27 cellular contexts compared by ENCODE assay signal in genomic region chr3:13370609-13371008, GRCh38. TPM values are rescaled to one million over a fixed set of nuclear protein-coding genes. Genes with fewer than 3 reads are reported as not detected.
"Had no signal": no experiment of that assay in that cellular context is flagged by ENCODE, and none has a peak within 500 bp of the region (broad histone marks: within the 10 kb centered on the region; RNA-seq: fewer than 3 reads in every experiment).

No MANE protein-coding gene starts in this region.

- H3K27me3 Mint-ChIP-seq: activated naive CD8-positive, alpha-beta T cell treated with anti-CD3 and anti-CD28 coated beads, Interleukin-2, amount 10 ng/mL, durations not matched to agents 7 days and 5 days; dendritic cell treated with granulocyte-macrophage colony-stimulating factor and Interleukin-4, amounts not matched to agents 40 ng/mL and 50 ng/mL, for 4 days; memory B cell had no signal

- H3K4me1 ChIP-seq: heart right ventricle, psoas muscle, tibial nerve had no signal

- DNase-seq: activated CD4-positive, alpha-beta T cell treated with anti-CD3 and anti-CD28 coated beads for 1 hour; activated CD4-positive, alpha-beta T cell treated with anti-CD3 and anti-CD28 coated beads, Interleukin-2, amount 50 U/mL, for 1 hour; activated CD8-positive, alpha-beta memory T cell treated with anti-CD3 and anti-CD28 coated beads for 24 hours; activated CD8-positive, alpha-beta memory T cell treated with anti-CD3 and anti-CD28 coated beads, Interleukin-2, amount 50 U/mL, for 4 hours; activated gamma-delta T cell; activated naive CD8-positive, alpha-beta T cell treated with anti-CD3 and anti-CD28 coated beads, Interleukin-2, amount 10 ng/mL, durations not matched to agents 7 days and 5 days; effector CD4-positive, alpha-beta T cell; foreskin fibroblast; heart right ventricle; islet precursor cell; left cardiac atrium; nucleus accumbens; psoas muscle; SK-N-SH; stimulated activated CD4-positive, alpha-beta T cell treated with anti-CD3 and anti-CD28 coated beads, Interleukin-4, amount 100 ng/mL, for 24 hours; stomach had no signal

- H3K4me2 ChIP-seq: SK-N-SH had no signal

- H3K27ac ChIP-seq: heart right ventricle, psoas muscle, stomach, suprapubic skin, tibial nerve, VCaP had no signal

- H3K9me3 ChIP-seq: heart right ventricle, psoas muscle, SK-N-SH, stomach, suprapubic skin, tibial nerve had no signal

- H3K9ac ChIP-seq: SK-N-SH had no signal

- H3K27me3 ChIP-seq: stomach, suprapubic skin, tibial nerve had no signal

- FAIRE-seq: endometrium, urothelium cell line had no signal

- H3K4me3 ChIP-seq: heart right ventricle, psoas muscle, stomach, suprapubic skin, tibial nerve had no signal

- H3K27ac Mint-ChIP-seq: dendritic cell treated with granulocyte-macrophage colony-stimulating factor and Interleukin-4, amounts not matched to agents 40 ng/mL and 50 ng/mL, for 4 days; nephron had no signal

- H3K36me3 ChIP-seq: suprapubic skin had no signal

- H3K4me3 Mint-ChIP-seq: activated naive CD8-positive, alpha-beta T cell treated with anti-CD3 and anti-CD28 coated beads, Interleukin-2, amount 10 ng/mL, durations not matched to agents 7 days and 5 days; dendritic cell treated with granulocyte-macrophage colony-stimulating factor and Interleukin-4, amounts not matched to agents 40 ng/mL and 50 ng/mL, for 4 days; memory B cell; nephron; T-helper 2 cell treated with Interferon-gamma antibody and Interleukin-4, amounts not matched to agents 5 μg/mL and 100 μg/mL, for 36 hours had no signal

- H3K9me3 Mint-ChIP-seq: activated naive CD8-positive, alpha-beta T cell treated with anti-CD3 and anti-CD28 coated beads, Interleukin-2, amount 10 ng/mL, durations not matched to agents 7 days and 5 days; dendritic cell treated with granulocyte-macrophage colony-stimulating factor and Interleukin-4, amounts not matched to agents 40 ng/mL and 50 ng/mL, for 4 days; memory B cell; nephron; T-helper 2 cell treated with Interferon-gamma antibody and Interleukin-4, amounts not matched to agents 5 μg/mL and 100 μg/mL, for 36 hours had no signal

- ATAC-seq: heart right ventricle, left cardiac atrium, psoas muscle, right cardiac atrium had no signal

RNA-seq across cellular contexts. Expression of gene NUP210, which starts 49.5 kb away (rescaled TPM):
- total RNA-seq: myocyte had no signal
